Comparison of ENCODE assay signal across 15 cellular contexts in genomic region chr7:100338083-100338696, GRCh38. TPM values are rescaled to one million over a fixed set of nuclear protein-coding genes. Genes with fewer than 3 reads are reported as not detected.
DNase-seq lines count a peak whose midpoint lies in the region; ATAC-seq, FAIRE-seq and TF ChIP-seq lines count a peak whose summit lies in the region.
"Not testable (repeated sequence)": the region's sequence is repeated elsewhere in the genome, so short reads cannot be mapped to it uniquely, and the experiment has no call there.
"Had no signal": no experiment of that assay in that cellular context is flagged by ENCODE, and none has a peak within 500 bp of the region (broad histone marks: within the 10 kb centered on the region; RNA-seq: fewer than 3 reads in every experiment).

No MANE protein-coding gene starts in this region.

- WGBS in SK-N-SH (ENCODE audit: low lambda C conversion rate), result 80% methylated on average over 15 of the region's 15 CpGs
- WGBS in spleen, 5 donors, result 89 to 95% (median 90%) methylated on average over 15 of the region's 15 CpGs

- H3K9ac ChIP-seq in SK-N-SH, result not testable (repeated sequence)

- H3F3A ChIP-seq in SK-N-SH (replicated peaks; ENCODE audit: insufficient read depth), result peaks cover 13% of the 10 kb centered on the region

- H3K4me1 Mint-ChIP-seq in CD4-positive, CD25-positive, alpha-beta regulatory T cell, result peaks cover 4 to 43% (median 15%) of the 10 kb centered on the region in 4 donors
- H3K4me1 Mint-ChIP-seq in activated T-cell treated with anti-CD3 and anti-CD28 coated beads, Interleukin-2, amount 50 U/mL, for 24 hours (ENCODE audit: low read depth), result peaks cover 46% of the 10 kb centered on the region
- not testable (repeated sequence) for H3K4me1 Mint-ChIP-seq in mesothelial cell of epicardium

- H3K36me3 Mint-ChIP-seq in CD4-positive, CD25-positive, alpha-beta regulatory T cell, result peaks cover 11% of the 10 kb centered on the region
- peaks cover 63% of the 10 kb centered on the region for H3K36me3 Mint-ChIP-seq in activated T-cell treated with anti-CD3 and anti-CD28 coated beads, Interleukin-2, amount 50 U/mL, for 24 hours (ENCODE audit: low read depth)
- H3K36me3 Mint-ChIP-seq in mesothelial cell of epicardium, result peaks cover 10% of the 10 kb centered on the region

- peaks cover 12% of the 10 kb centered on the region for H3K36me3 ChIP-seq in CD4-positive, CD25-positive, alpha-beta regulatory T cell (ENCODE audit: control insufficient read depth, insufficient read depth, low read length)
- H3K36me3 ChIP-seq in SK-N-SH (replicated peaks in 1 of 2; ENCODE audit: control insufficient read depth in 1 of 2, insufficient read depth in 2 of 2, low read length in 1 of 2) (peaks cover 27 to 37% of the 10 kb centered on the region in 2 experiments), spleen (peaks cover 0 to 56% (median 17%) of the 10 kb centered on the region in 6 donors)

- not testable (repeated sequence) for H3K9me3 Mint-ChIP-seq in CD4-positive, CD25-positive, alpha-beta regulatory T cell; activated T-cell treated with anti-CD3 and anti-CD28 coated beads, Interleukin-2, amount 50 U/mL, for 24 hours; mesothelial cell of epicardium

- not testable (repeated sequence) for H3K27me3 ChIP-seq in CD4-positive, CD25-positive, alpha-beta regulatory T cell (ENCODE audit: control insufficient read depth, insufficient read depth, low read length); SK-N-SH (ENCODE audit: insufficient read depth); spleen (replicated peaks in 1 of 7)

- not testable (repeated sequence) for TF ChIP-seq CTCF in SK-N-SH (IDR thresholded peaks at IDR 0.05); mesothelial cell of epicardium (IDR thresholded peaks at IDR 0.05; ENCODE audit: unreplicated experiment); spleen (IDR thresholded peaks at IDR 0.05 in 8 of 11, conservative IDR thresholded peaks at IDR 0.05 in 3 of 11)

- H3K27ac Mint-ChIP-seq in CD4-positive, CD25-positive, alpha-beta regulatory T cell, result not testable (repeated sequence)
- peak overlapping the region; percentile 86 for H3K27ac Mint-ChIP-seq in activated T-cell treated with anti-CD3 and anti-CD28 coated beads, Interleukin-2, amount 50 U/mL, for 24 hours
- peak overlapping the region; percentile 61 for H3K27ac Mint-ChIP-seq in mesothelial cell of epicardium

- POLR2A ChIA-PET in SK-N-SH (lab: Yijun Ruan, JAX), result not testable (repeated sequence)

- peaks cover 91% of the 10 kb centered on the region for H3K79me2 ChIP-seq in SK-N-SH (ENCODE audit: insufficient read depth)

- not testable (repeated sequence) for DNase-seq in CD4-positive, CD25-positive, alpha-beta regulatory T cell; SK-N-SH; activated T-cell treated with anti-CD3 and anti-CD28 coated beads, Interleukin-2, amount 50 U/mL, for 24 hours; mesothelial cell of epicardium (ENCODE audit: low spot score in 2 of 2, unreplicated experiment in 2 of 2)
- DNase-seq in HTR-8/SVneo (ENCODE audit: insufficient read length, low spot score) (peak; percentile 15), astrocyte of the hippocampus (ENCODE audit: low read depth, low spot score) (peak; percentile 84), epithelial cell of prostate (ENCODE audit: low read depth, low spot score) (peak; percentile 33), spleen (peak; percentile 21)

- not testable (repeated sequence) for H3K9me3 ChIP-seq in CD4-positive, CD25-positive, alpha-beta regulatory T cell (ENCODE audit: control insufficient read depth in 2 of 2, low read length in 2 of 2); SK-N-SH; spleen

- H4K20me1 ChIP-seq in SK-N-SH (ENCODE audit: insufficient read depth), result peaks cover 13% of the 10 kb centered on the region

- peak overlapping the region; percentile 56 for H3K4me2 ChIP-seq in SK-N-SH

- not testable (repeated sequence) for TF ChIP-seq EP300 in SK-N-SH (IDR thresholded peaks at IDR 0.05; ENCODE audit: borderline replicate concordance in 1 of 2, low read depth in 1 of 2, low read length in 1 of 2)

- not testable (repeated sequence) for ATAC-seq in CD4-positive, CD25-positive, alpha-beta regulatory T cell (ENCODE audit: low read depth in 2 of 2)

- CTCF ChIA-PET in SK-N-SH (lab: Yijun Ruan, JAX), result not testable (repeated sequence)

- not testable (repeated sequence) for TF ChIP-seq POLR2A in spleen (IDR thresholded peaks at IDR 0.05)

- H3K27me3 Mint-ChIP-seq in CD4-positive, CD25-positive, alpha-beta regulatory T cell; activated T-cell treated with anti-CD3 and anti-CD28 coated beads, Interleukin-2, amount 50 U/mL, for 24 hours; mesothelial cell of epicardium (ENCODE audit: low read depth): not testable (repeated sequence)

- intact Hi-C loops in spleen (cut with DNase I; ENCODE audit: low total_unique reads), result not testable (repeated sequence)

- not testable (repeated sequence) for H3K4me3 ChIP-seq in CD4-positive, CD25-positive, alpha-beta regulatory T cell (ENCODE audit: low read depth, low read length); SK-N-SH (ENCODE audit: low read depth in 2 of 2, low read length in 1 of 2); spleen

- not testable (repeated sequence) for FAIRE-seq in HTR-8/SVneo (lab: Jason Lieb, UNC)

- not testable (repeated sequence) for H3K4me1 ChIP-seq in CD4-positive, CD25-positive, alpha-beta regulatory T cell (ENCODE audit: control insufficient read depth, insufficient read depth, low read length, poor library complexity, severe bottlenecking); SK-N-SH (ENCODE audit: control insufficient read depth in 1 of 2, insufficient read depth in 2 of 2, low read depth in 1 of 2, low read length in 1 of 2)
- H3K4me1 ChIP-seq in spleen, result peaks cover 9 to 62% (median 26%) of the 10 kb centered on the region in 6 donors

- not testable (repeated sequence) for H3K27ac ChIP-seq in CD4-positive, CD25-positive, alpha-beta regulatory T cell (ENCODE audit: insufficient read depth, low read length, poor library complexity, severe bottlenecking); SK-N-SH (ENCODE audit: low read depth in 2 of 2, low read length in 1 of 2); spleen
- peak overlapping the region; percentile 82 for H3K27ac ChIP-seq in epithelial cell of prostate

- H2AFZ ChIP-seq in SK-N-SH (ENCODE audit: low read depth), result not testable (repeated sequence)

- not testable (repeated sequence) for H3K9me2 ChIP-seq in SK-N-SH

- TF ChIP-seq RAD21 in SK-N-SH (IDR thresholded peaks at IDR 0.05; ENCODE audit: low read length), result not testable (repeated sequence)

- peak overlapping the region; percentile 31 to 80 (median 54) for H3K4me3 Mint-ChIP-seq in CD4-positive, CD25-positive, alpha-beta regulatory T cell
- peak overlapping the region; percentile 70 for H3K4me3 Mint-ChIP-seq in activated T-cell treated with anti-CD3 and anti-CD28 coated beads, Interleukin-2, amount 50 U/mL, for 24 hours
- not testable (repeated sequence) for H3K4me3 Mint-ChIP-seq in mesothelial cell of epicardium

RNA-seq across cellular contexts. Expression of gene PILRB, which starts 19.7 kb away (rescaled TPM):
- total RNA-seq in CD4-positive, CD25-positive, alpha-beta regulatory T cell, result 88.0 TPM
- 1 to 10 TPM; 2.1 to 3.6 (median 2.5) TPM for polyA plus RNA-seq in CD4-positive, CD25-positive, alpha-beta regulatory T cell
- polyA plus RNA-seq in SK-N-SH (2012; rRNA removed) (55.4 and 63.7 TPM in 2 replicates), spleen (10 to 100 TPM; 56.8 to 97.5 (median 95.0) TPM)
- polyA plus RNA-seq in SK-N-SH (2012; cell fraction: cytosol; rRNA removed), result 12.7 and 18.0 TPM in 2 replicates
- 418 and 421 TPM in 2 replicates for polyA plus RNA-seq in SK-N-SH (2012; cell fraction: nucleus; rRNA removed)
- total RNA-seq in mesothelial cell of epicardium (52.8 to 56.3 TPM (median 54.5 TPM) in 3 replicates), spleen (100 to 1,000 TPM in 2 of 7 donors, 10 to 100 TPM in 5; 66.2 to 114 (median 70.5) TPM)

RNA-seq across cellular contexts. Expression of gene SPDYE3, which starts 30.7 kb away (rescaled TPM):
- total RNA-seq in CD4-positive, CD25-positive, alpha-beta regulatory T cell, result not detected
- 1 to 10 TPM; 4.5 to 7.2 (median 6.1) TPM for polyA plus RNA-seq in CD4-positive, CD25-positive, alpha-beta regulatory T cell
- polyA plus RNA-seq in SK-N-SH (2012; rRNA removed), result not detected in 2 replicates
- polyA plus RNA-seq in SK-N-SH (2012; cell fraction: cytosol; rRNA removed), result not detected in 2 replicates
- polyA plus RNA-seq in SK-N-SH (2012; cell fraction: nucleus; rRNA removed), result not detected in 2 replicates
- total RNA-seq in mesothelial cell of epicardium, result not detected in 3 replicates
- total RNA-seq in spleen, result not detected
- under 1 TPM; 0.09 to 0.22 (median 0.15) TPM for polyA plus RNA-seq in spleen
- total RNA-seq: G401, GM23338, HT1080, left colon, occipital lobe, right lobe of liver, upper lobe of left lung had no signal

RNA-seq across cellular contexts. Expression of gene PILRA, which starts 35.1 kb away (rescaled TPM):
- total RNA-seq in CD4-positive, CD25-positive, alpha-beta regulatory T cell, result 13.2 TPM
- polyA plus RNA-seq in CD4-positive, CD25-positive, alpha-beta regulatory T cell, result under 1 TPM in 2 of 4 donors, not detected in 2; 0.17 to 0.39 TPM
- 0.89 and 0.99 TPM in 2 replicates for polyA plus RNA-seq in SK-N-SH (2012; rRNA removed)
- polyA plus RNA-seq in SK-N-SH (2012; cell fraction: cytosol; rRNA removed), result 0.30 and 0.60 TPM in 2 replicates
- 8.0 and 8.2 TPM in 2 replicates for polyA plus RNA-seq in SK-N-SH (2012; cell fraction: nucleus; rRNA removed)
- total RNA-seq in mesothelial cell of epicardium, result 6.1 to 7.3 TPM (median 6.7 TPM) in 3 replicates
- total RNA-seq in spleen, result 10 to 100 TPM; 19.8 to 61.1 (median 30.9) TPM
- polyA plus RNA-seq in spleen, result 10 to 100 TPM in 2 of 3 donors, 1 to 10 TPM in 1; 5.8 to 18.8 (median 11.7) TPM
